ENCODE assay signal across 8 cellular contexts in the genomic region with DNA sequence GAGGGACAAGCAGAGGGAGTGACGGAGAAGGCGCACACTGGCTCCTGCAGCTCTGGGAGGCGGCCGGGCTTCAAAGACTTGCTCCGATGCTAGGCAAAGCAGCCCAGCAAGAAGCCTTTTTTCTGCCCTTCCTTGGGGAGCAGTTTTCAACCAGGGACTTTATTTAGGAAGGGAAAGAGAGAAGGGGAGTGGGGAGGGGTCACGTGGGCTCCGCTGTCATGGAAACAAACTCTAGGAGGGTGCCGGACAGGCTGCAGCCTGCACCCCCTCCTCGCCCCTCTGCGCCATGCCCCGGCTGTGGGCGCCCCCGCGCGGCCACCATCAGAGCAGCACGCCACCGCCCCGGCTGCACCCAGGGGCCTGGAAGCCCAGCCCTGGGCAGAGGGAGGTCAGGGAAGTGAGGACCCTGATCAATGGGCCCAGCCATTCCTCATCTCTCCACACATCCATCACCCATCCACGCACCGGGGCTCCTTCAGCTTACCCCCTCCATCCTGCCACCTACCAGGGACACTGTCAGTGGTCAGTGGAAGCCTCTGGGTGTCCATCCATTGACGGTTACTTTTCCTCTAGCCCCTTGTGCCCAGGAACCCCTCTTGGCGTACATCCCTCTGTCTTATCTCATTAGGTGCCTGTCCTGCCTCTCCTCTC.
DNase-seq lines count a peak whose midpoint lies in the region; ATAC-seq, FAIRE-seq and TF ChIP-seq lines count a peak whose summit lies in the region.

No MANE protein-coding gene starts in this region.

- peak overlapping the region in 1 of 3 donors; percentile 72 for H3K27ac Mint-ChIP-seq in CD4-positive, CD25-positive, alpha-beta regulatory T cell

- H3K36me3 ChIP-seq in CD4-positive, CD25-positive, alpha-beta regulatory T cell (ENCODE audit: control insufficient read depth, insufficient read depth, low read length), result no peaks in the 10 kb centered on the region
- no peaks in the 10 kb centered on the region for H3K36me3 ChIP-seq in bronchial epithelial cell (ENCODE audit: control insufficient read depth, insufficient read depth, low read length)

- H3K36me3 Mint-ChIP-seq in CD4-positive, CD25-positive, alpha-beta regulatory T cell, result peaks cover 3% of the 10 kb centered on the region

- H3K4me3 Mint-ChIP-seq in CD4-positive, CD25-positive, alpha-beta regulatory T cell, result peak overlapping the region in 3 of 4 donors; percentile 8 to 74 (median 53)

- H3K27me3 ChIP-seq in CD4-positive, CD25-positive, alpha-beta regulatory T cell (ENCODE audit: control insufficient read depth, insufficient read depth, low read length), result no peaks in the 10 kb centered on the region
- H3K27me3 ChIP-seq in bronchial epithelial cell (ENCODE audit: control insufficient read depth, insufficient read depth, low read length), result peaks cover 10% of the 10 kb centered on the region

- no peaks in the 10 kb centered on the region for H3K9me3 Mint-ChIP-seq in CD4-positive, CD25-positive, alpha-beta regulatory T cell

- no peaks in the 10 kb centered on the region for H3K9me3 ChIP-seq in CD4-positive, CD25-positive, alpha-beta regulatory T cell (ENCODE audit: control insufficient read depth in 2 of 2, low read length in 2 of 2)

- no peak overlapping the region for H3K27ac ChIP-seq in CD4-positive, CD25-positive, alpha-beta regulatory T cell (ENCODE audit: insufficient read depth, low read length, poor library complexity, severe bottlenecking)

- H3K27me3 Mint-ChIP-seq in CD4-positive, CD25-positive, alpha-beta regulatory T cell, result no peaks in the 10 kb centered on the region

- TF ChIP-seq CTCF in bronchial epithelial cell (IDR thresholded peaks at IDR 0.05; ENCODE audit: insufficient read depth, low read length, severe bottlenecking), result peak; percentile 93

- peak overlapping the region; percentile 45 for H3K4me3 ChIP-seq in CD4-positive, CD25-positive, alpha-beta regulatory T cell (ENCODE audit: low read depth, low read length)
- H3K4me3 ChIP-seq in bronchial epithelial cell (ENCODE audit: low read depth, low read length), result peak overlapping the region; percentile 12

- DNase-seq in CD4-positive, CD25-positive, alpha-beta regulatory T cell, result peak; percentile 52 to 72 (median 63)
- DNase-seq in NCI-H1417 treated with DMSO at 0.1 percent for 48 hours (lab: John Stamatoyannopoulos, UW) (peak; percentile 5), bronchial epithelial cell (ENCODE audit: low read depth) (no peak), kidney tubule cell (ENCODE audit: low spot score) (peak; percentile 37)
- DNase-seq in activated CD4-positive, CD25-positive, alpha-beta regulatory T cell (lab: John Stamatoyannopoulos, UW), result peak; percentile 52 to 63 (median 56)
- DNase-seq in stimulated activated CD4-positive, alpha-beta T cell treated with anti-CD3 and anti-CD28 coated beads, Interleukin-4, amount 100 ng/mL, for 1 hour, result peak; percentile 78

- H3K4me1 Mint-ChIP-seq in CD4-positive, CD25-positive, alpha-beta regulatory T cell, result peaks cover 0 to 9% (median 2%) of the 10 kb centered on the region in 4 donors

- H3K4me1 ChIP-seq in CD4-positive, CD25-positive, alpha-beta regulatory T cell (ENCODE audit: control insufficient read depth, insufficient read depth, low read length, poor library complexity, severe bottlenecking), result peaks cover 8% of the 10 kb centered on the region

- ATAC-seq in CD4-positive, CD25-positive, alpha-beta regulatory T cell (ENCODE audit: low read depth in 2 of 2), result peak; percentile 79
- ATAC-seq in GM21529 (IDR thresholded peaks at IDR 0.05; ENCODE audit: unreplicated experiment) (peak; percentile 52), GM19455 (IDR thresholded peaks at IDR 0.05; ENCODE audit: unreplicated experiment) (no peak)

- no peak for FAIRE-seq in bronchial epithelial cell (lab: Jason Lieb, UNC)
